Comparison of ENCODE assay signal across 1 cellular context in the genomic region with DNA sequence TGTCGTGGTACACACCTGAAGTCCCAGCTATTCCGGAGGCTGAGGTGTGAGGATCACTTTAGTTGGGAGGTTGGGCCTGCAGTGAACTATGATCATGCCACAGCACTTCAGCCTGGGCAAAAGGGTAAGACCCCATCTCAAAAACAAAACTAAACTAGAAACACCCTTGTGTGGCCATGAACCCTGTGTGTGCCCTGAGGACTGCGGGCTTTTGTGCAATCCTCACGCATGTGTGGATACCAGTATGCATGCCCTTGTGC.
TF ChIP-seq lines count a peak whose summit lies in the region.

No MANE protein-coding gene starts in this region.

TF ChIP-seq in K562, 482 proteins besides CTCF, POLR2A, EP300 and RAD21:
- TF ChIP-seq, protein P1, sequence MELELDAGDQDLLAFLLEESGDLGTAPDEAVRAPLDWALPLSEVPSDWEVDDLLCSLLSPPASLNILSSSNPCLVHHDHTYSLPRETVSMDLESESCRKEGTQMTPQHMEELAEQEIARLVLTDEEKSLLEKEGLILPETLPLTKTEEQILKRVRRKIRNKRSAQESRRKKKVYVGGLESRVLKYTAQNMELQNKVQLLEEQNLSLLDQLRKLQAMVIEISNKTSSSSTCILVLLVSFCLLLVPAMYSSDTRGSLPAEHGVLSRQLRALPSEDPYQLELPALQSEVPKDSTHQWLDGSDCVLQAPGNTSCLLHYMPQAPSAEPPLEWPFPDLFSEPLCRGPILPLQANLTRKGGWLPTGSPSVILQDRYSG (tag; conservative IDR thresholded peaks at IDR 0.05; ENCODE audit: low read depth), result peak; percentile 82; the same call in 1 of the 2 replicates
- TF ChIP-seq, protein P2, sequence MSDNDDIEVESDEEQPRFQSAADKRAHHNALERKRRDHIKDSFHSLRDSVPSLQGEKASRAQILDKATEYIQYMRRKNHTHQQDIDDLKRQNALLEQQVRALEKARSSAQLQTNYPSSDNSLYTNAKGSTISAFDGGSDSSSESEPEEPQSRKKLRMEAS (CRISPR knock-in tag; IDR thresholded peaks at IDR 0.05), result peak; percentile 73; the same call in 1 of the 2 replicates
- TF ChIP-seq ERF (CRISPR knock-in tag; IDR thresholded peaks at IDR 0.05) (peak; percentile 17; the same call in 1 of the 2 replicates), TEAD4 (IDR thresholded peaks at IDR 0.05; ENCODE audit: low read length) (peak; percentile 8; the same call in 1 of the 2 replicates), TEAD4 (CRISPR knock-in tag; IDR thresholded peaks at IDR 0.05; ENCODE audit: borderline replicate concordance) (no peak), CTBP1 (IDR thresholded peaks at IDR 0.05; ENCODE audit: borderline replicate concordance) (no peak), CBFA2T3 (IDR thresholded peaks at IDR 0.05) (no peak), CBFA2T2 (conservative IDR thresholded peaks at IDR 0.05) (no peak), TFAM (CRISPR knock-in tag; conservative IDR thresholded peaks at IDR 0.05) (no peak), CEBPB (tag; IDR thresholded peaks at IDR 0.05) (peak; percentile 35; the same call in 1 of the 2 replicates), CEBPG (CRISPR knock-in tag; IDR thresholded peaks at IDR 0.05) (no peak), CEBPG (tag; conservative IDR thresholded peaks at IDR 0.05 in 1 of 2, IDR thresholded peaks at IDR 0.05 in 1 of 2) (peak in 1 of 2 experiments; percentile 20; a peak in 1 of 4 replicates), L3MBTL2 (IDR thresholded peaks at IDR 0.05) (peak; percentile 88; the same call in 1 of the 2 replicates), NR4A1 (CRISPR knock-in tag; IDR thresholded peaks at IDR 0.05) (no peak), NR4A1 (tag; IDR thresholded peaks at IDR 0.05) (peak; percentile 77; the same call in 1 of the 2 replicates), ZNF253 (CRISPR knock-in tag; conservative IDR thresholded peaks at IDR 0.05) (no peak)
- TF ChIP-seq, protein P3, sequence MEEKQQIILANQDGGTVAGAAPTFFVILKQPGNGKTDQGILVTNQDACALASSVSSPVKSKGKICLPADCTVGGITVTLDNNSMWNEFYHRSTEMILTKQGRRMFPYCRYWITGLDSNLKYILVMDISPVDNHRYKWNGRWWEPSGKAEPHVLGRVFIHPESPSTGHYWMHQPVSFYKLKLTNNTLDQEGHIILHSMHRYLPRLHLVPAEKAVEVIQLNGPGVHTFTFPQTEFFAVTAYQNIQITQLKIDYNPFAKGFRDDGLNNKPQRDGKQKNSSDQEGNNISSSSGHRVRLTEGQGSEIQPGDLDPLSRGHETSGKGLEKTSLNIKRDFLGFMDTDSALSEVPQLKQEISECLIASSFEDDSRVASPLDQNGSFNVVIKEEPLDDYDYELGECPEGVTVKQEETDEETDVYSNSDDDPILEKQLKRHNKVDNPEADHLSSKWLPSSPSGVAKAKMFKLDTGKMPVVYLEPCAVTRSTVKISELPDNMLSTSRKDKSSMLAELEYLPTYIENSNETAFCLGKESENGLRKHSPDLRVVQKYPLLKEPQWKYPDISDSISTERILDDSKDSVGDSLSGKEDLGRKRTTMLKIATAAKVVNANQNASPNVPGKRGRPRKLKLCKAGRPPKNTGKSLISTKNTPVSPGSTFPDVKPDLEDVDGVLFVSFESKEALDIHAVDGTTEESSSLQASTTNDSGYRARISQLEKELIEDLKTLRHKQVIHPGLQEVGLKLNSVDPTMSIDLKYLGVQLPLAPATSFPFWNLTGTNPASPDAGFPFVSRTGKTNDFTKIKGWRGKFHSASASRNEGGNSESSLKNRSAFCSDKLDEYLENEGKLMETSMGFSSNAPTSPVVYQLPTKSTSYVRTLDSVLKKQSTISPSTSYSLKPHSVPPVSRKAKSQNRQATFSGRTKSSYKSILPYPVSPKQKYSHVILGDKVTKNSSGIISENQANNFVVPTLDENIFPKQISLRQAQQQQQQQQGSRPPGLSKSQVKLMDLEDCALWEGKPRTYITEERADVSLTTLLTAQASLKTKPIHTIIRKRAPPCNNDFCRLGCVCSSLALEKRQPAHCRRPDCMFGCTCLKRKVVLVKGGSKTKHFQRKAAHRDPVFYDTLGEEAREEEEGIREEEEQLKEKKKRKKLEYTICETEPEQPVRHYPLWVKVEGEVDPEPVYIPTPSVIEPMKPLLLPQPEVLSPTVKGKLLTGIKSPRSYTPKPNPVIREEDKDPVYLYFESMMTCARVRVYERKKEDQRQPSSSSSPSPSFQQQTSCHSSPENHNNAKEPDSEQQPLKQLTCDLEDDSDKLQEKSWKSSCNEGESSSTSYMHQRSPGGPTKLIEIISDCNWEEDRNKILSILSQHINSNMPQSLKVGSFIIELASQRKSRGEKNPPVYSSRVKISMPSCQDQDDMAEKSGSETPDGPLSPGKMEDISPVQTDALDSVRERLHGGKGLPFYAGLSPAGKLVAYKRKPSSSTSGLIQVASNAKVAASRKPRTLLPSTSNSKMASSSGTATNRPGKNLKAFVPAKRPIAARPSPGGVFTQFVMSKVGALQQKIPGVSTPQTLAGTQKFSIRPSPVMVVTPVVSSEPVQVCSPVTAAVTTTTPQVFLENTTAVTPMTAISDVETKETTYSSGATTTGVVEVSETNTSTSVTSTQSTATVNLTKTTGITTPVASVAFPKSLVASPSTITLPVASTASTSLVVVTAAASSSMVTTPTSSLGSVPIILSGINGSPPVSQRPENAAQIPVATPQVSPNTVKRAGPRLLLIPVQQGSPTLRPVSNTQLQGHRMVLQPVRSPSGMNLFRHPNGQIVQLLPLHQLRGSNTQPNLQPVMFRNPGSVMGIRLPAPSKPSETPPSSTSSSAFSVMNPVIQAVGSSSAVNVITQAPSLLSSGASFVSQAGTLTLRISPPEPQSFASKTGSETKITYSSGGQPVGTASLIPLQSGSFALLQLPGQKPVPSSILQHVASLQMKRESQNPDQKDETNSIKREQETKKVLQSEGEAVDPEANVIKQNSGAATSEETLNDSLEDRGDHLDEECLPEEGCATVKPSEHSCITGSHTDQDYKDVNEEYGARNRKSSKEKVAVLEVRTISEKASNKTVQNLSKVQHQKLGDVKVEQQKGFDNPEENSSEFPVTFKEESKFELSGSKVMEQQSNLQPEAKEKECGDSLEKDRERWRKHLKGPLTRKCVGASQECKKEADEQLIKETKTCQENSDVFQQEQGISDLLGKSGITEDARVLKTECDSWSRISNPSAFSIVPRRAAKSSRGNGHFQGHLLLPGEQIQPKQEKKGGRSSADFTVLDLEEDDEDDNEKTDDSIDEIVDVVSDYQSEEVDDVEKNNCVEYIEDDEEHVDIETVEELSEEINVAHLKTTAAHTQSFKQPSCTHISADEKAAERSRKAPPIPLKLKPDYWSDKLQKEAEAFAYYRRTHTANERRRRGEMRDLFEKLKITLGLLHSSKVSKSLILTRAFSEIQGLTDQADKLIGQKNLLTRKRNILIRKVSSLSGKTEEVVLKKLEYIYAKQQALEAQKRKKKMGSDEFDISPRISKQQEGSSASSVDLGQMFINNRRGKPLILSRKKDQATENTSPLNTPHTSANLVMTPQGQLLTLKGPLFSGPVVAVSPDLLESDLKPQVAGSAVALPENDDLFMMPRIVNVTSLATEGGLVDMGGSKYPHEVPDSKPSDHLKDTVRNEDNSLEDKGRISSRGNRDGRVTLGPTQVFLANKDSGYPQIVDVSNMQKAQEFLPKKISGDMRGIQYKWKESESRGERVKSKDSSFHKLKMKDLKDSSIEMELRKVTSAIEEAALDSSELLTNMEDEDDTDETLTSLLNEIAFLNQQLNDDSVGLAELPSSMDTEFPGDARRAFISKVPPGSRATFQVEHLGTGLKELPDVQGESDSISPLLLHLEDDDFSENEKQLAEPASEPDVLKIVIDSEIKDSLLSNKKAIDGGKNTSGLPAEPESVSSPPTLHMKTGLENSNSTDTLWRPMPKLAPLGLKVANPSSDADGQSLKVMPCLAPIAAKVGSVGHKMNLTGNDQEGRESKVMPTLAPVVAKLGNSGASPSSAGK (IDR thresholded peaks at IDR 0.05), result peak; percentile 92; the same call in 1 of the 2 replicates
- TF ChIP-seq, protein P4, sequence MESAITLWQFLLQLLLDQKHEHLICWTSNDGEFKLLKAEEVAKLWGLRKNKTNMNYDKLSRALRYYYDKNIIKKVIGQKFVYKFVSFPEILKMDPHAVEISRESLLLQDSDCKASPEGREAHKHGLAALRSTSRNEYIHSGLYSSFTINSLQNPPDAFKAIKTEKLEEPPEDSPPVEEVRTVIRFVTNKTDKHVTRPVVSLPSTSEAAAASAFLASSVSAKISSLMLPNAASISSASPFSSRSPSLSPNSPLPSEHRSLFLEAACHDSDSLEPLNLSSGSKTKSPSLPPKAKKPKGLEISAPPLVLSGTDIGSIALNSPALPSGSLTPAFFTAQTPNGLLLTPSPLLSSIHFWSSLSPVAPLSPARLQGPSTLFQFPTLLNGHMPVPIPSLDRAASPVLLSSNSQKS (CRISPR knock-in tag; IDR thresholded peaks at IDR 0.05), result no peak
- TF ChIP-seq, protein P5, sequence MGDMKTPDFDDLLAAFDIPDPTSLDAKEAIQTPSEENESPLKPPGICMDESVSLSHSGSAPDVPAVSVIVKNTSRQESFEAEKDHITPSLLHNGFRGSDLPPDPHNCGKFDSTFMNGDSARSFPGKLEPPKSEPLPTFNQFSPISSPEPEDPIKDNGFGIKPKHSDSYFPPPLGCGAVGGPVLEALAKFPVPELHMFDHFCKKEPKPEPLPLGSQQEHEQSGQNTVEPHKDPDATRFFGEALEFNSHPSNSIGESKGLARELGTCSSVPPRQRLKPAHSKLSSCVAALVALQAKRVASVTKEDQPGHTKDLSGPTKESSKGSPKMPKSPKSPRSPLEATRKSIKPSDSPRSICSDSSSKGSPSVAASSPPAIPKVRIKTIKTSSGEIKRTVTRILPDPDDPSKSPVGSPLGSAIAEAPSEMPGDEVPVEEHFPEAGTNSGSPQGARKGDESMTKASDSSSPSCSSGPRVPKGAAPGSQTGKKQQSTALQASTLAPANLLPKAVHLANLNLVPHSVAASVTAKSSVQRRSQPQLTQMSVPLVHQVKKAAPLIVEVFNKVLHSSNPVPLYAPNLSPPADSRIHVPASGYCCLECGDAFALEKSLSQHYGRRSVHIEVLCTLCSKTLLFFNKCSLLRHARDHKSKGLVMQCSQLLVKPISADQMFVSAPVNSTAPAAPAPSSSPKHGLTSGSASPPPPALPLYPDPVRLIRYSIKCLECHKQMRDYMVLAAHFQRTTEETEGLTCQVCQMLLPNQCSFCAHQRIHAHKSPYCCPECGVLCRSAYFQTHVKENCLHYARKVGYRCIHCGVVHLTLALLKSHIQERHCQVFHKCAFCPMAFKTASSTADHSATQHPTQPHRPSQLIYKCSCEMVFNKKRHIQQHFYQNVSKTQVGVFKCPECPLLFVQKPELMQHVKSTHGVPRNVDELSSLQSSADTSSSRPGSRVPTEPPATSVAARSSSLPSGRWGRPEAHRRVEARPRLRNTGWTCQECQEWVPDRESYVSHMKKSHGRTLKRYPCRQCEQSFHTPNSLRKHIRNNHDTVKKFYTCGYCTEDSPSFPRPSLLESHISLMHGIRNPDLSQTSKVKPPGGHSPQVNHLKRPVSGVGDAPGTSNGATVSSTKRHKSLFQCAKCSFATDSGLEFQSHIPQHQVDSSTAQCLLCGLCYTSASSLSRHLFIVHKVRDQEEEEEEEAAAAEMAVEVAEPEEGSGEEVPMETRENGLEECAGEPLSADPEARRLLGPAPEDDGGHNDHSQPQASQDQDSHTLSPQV (IDR thresholded peaks at IDR 0.05), result peak; percentile 91; the same call in 1 of the 2 replicates
- TF ChIP-seq, protein P6, sequence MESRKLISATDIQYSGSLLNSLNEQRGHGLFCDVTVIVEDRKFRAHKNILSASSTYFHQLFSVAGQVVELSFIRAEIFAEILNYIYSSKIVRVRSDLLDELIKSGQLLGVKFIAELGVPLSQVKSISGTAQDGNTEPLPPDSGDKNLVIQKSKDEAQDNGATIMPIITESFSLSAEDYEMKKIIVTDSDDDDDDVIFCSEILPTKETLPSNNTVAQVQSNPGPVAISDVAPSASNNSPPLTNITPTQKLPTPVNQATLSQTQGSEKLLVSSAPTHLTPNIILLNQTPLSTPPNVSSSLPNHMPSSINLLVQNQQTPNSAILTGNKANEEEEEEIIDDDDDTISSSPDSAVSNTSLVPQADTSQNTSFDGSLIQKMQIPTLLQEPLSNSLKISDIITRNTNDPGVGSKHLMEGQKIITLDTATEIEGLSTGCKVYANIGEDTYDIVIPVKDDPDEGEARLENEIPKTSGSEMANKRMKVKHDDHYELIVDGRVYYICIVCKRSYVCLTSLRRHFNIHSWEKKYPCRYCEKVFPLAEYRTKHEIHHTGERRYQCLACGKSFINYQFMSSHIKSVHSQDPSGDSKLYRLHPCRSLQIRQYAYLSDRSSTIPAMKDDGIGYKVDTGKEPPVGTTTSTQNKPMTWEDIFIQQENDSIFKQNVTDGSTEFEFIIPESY (CRISPR knock-in tag; IDR thresholded peaks at IDR 0.05), result peak; percentile 25; the same call in 1 of the 2 replicates
TF ChIP-seq in K562: peak in this region for 11.
